ENCODE assay signal across 20 cellular contexts in genomic region chr1:88013485-88013884, GRCh38.
A peak's percentile ranks its signal among the peaks of the same experiment; 100 is the strongest.
DNase-seq lines count a peak whose midpoint lies in the region; ATAC-seq, FAIRE-seq and TF ChIP-seq lines count a peak whose summit lies in the region.
"Had no signal": no experiment of that assay in that cellular context is flagged by ENCODE, and none has a peak within 500 bp of the region (broad histone marks: within the 10 kb centered on the region; RNA-seq: fewer than 3 reads in every experiment).

No MANE protein-coding gene starts in this region.

- DNase-seq in MCF 10A (ENCODE audit: unreplicated experiment), result peak; percentile 16
- no peak for DNase-seq in breast epithelium (ENCODE audit: low spot score in 2 of 2)
- peak; percentile 92 for DNase-seq in bronchial epithelial cell (ENCODE audit: low read depth)
- peak; percentile 4 for DNase-seq in fibroblast of pulmonary artery (ENCODE audit: low read depth)
- no peak for DNase-seq in GM13976 (ENCODE audit: low spot score)
- DNase-seq in spleen, result no peak
- no peak for DNase-seq in right lobe of liver
- DNase-seq in sciatic nerve (ENCODE audit: low spot score), result no peak
- DNase-seq: 8988T, GDM1, Karpas-422, MG63, NCI-H1048, NCI-H1417 treated with DMSO at 0.1 percent for 48 hours, NCI-H187, NCI-H2107, NCI-H69, SJCRH30 had no signal

- H3K9me3 ChIP-seq in breast epithelium, result no peaks in the 10 kb centered on the region
- H3K9me3 ChIP-seq in spleen, result no peaks in the 10 kb centered on the region
- no peaks in the 10 kb centered on the region for H3K9me3 ChIP-seq in right lobe of liver
- H3K9me3 ChIP-seq: MG63, SJCRH30 had no signal

- POLR2A ChIA-PET in MCF 10A (lab: Yijun Ruan, JAX), result no interaction called here

- CTCF ChIA-PET in MCF 10A (lab: Yijun Ruan, JAX), result interaction anchor here (0.6 kb wide), 2 partner anchors 458 to 715 kb away, joined by 3 to 4 read pairs; no protein-coding TSS in a partner anchor

- FAIRE-seq in bronchial epithelial cell (lab: Jason Lieb, UNC), result no peak

- H3K4me1 ChIP-seq in breast epithelium (no peaks in the 10 kb centered on the region), spleen (no peaks in the 10 kb centered on the region), right lobe of liver (no peaks in the 10 kb centered on the region)
- H3K4me1 ChIP-seq: SJCRH30 had no signal

- TF ChIP-seq CTCF in MCF 10A (IDR thresholded peaks at IDR 0.05; ENCODE audit: unreplicated experiment) (no peak), breast epithelium (IDR thresholded peaks at IDR 0.05) (no peak), bronchial epithelial cell (IDR thresholded peaks at IDR 0.05; ENCODE audit: insufficient read depth, low read length, severe bottlenecking) (no peak), fibroblast of pulmonary artery (IDR thresholded peaks at IDR 0.05; ENCODE audit: low read length, missing control alignments) (no peak), GM13976 (IDR thresholded peaks at IDR 0.05; ENCODE audit: borderline replicate concordance, control extremely low read depth, extremely low read depth, insufficient read depth, missing control alignments) (no peak), spleen (IDR thresholded peaks at IDR 0.05 in 8 of 11, conservative IDR thresholded peaks at IDR 0.05 in 3 of 11) (no peak), right lobe of liver (IDR thresholded peaks at IDR 0.05) (no peak)

- ATAC-seq in right lobe of liver (no peak), sciatic nerve (no peak)
- ATAC-seq: Panc1 had no signal

- TF ChIP-seq POLR2A in breast epithelium (IDR thresholded peaks at IDR 0.05) (no peak), spleen (IDR thresholded peaks at IDR 0.05) (no peak), right lobe of liver (IDR thresholded peaks at IDR 0.05) (no peak)

- in situ Hi-C loops in GM13976 (cut with MboI; ENCODE audit: low sequenced_read_pairs, unreplicated experiment), result no loop called here

- BruUV-seq in MCF 10A (replicated peaks; lab: Mats Ljungman, UMichigan), result no TSS peak

- H3K36me3 ChIP-seq in breast epithelium, result no peaks in the 10 kb centered on the region
- no peaks in the 10 kb centered on the region for H3K36me3 ChIP-seq in bronchial epithelial cell (ENCODE audit: control insufficient read depth, insufficient read depth, low read length)
- no peaks in the 10 kb centered on the region for H3K36me3 ChIP-seq in spleen
- H3K36me3 ChIP-seq in right lobe of liver, result no peaks in the 10 kb centered on the region
- H3K36me3 ChIP-seq: MG63, SJCRH30 had no signal

- H3K9me3 Mint-ChIP-seq in MCF 10A (ENCODE audit: unreplicated experiment), result peaks cover 7% of the 10 kb centered on the region

- no peaks in the 10 kb centered on the region for H3K27me3 ChIP-seq in breast epithelium
- H3K27me3 ChIP-seq in bronchial epithelial cell (ENCODE audit: control insufficient read depth, insufficient read depth, low read length), result no peaks in the 10 kb centered on the region
- H3K27me3 ChIP-seq in spleen (replicated peaks in 1 of 7), result no peaks in the 10 kb centered on the region
- H3K27me3 ChIP-seq in right lobe of liver, result no peaks in the 10 kb centered on the region
- H3K27me3 ChIP-seq: MG63, SJCRH30 had no signal

- H3K27ac ChIP-seq in breast epithelium (no peak overlapping the region), spleen (no peak overlapping the region), right lobe of liver (no peak overlapping the region)
- H3K27ac ChIP-seq: C4-2B, SJCRH30 had no signal

- no peaks in the 10 kb centered on the region for H3K4me1 Mint-ChIP-seq in MCF 10A (ENCODE audit: insufficient read depth, unreplicated experiment)

- H3K4me3 Mint-ChIP-seq in MCF 10A (ENCODE audit: unreplicated experiment), result no peak overlapping the region

- H3K4me3 ChIP-seq in breast epithelium, result no peak overlapping the region
- H3K4me3 ChIP-seq in bronchial epithelial cell (ENCODE audit: low read depth, low read length), result no peak overlapping the region
- no peak overlapping the region for H3K4me3 ChIP-seq in fibroblast of pulmonary artery (replicated peaks; ENCODE audit: low read depth, low read length)
- no peak overlapping the region for H3K4me3 ChIP-seq in spleen
- H3K4me3 ChIP-seq in right lobe of liver, result no peak overlapping the region
- H3K4me3 ChIP-seq: MG63, SJCRH30 had no signal

- H3K36me3 Mint-ChIP-seq in MCF 10A (ENCODE audit: insufficient read depth, unreplicated experiment), result no peaks in the 10 kb centered on the region

- no peak overlapping the region for H3K27ac Mint-ChIP-seq in MCF 10A (ENCODE audit: low read depth, unreplicated experiment)

- intact Hi-C loops in MCF 10A (cut with micrococcal nuclease) (no loop called here), breast epithelium (cut with DNase I; ENCODE audit: low total_unique reads) (no loop called here), spleen (cut with DNase I; ENCODE audit: low total_unique reads) (no loop called here), right lobe of liver (cut with DNase I) (no loop called here), sciatic nerve (cut with DNase I) (no loop called here)

- H3K27me3 Mint-ChIP-seq in MCF 10A (ENCODE audit: insufficient read depth, unreplicated experiment), result no peaks in the 10 kb centered on the region

Comparison
In these comparisons a context has a peak if more than half of its experiments do, and no peak if none do; other contexts are left out.
1. DNase-seq: peak in MCF 10A (single experiment), bronchial epithelial cell (single experiment) and fibroblast of pulmonary artery (single experiment); none in breast epithelium (0 of 2), GM13976 (single experiment), spleen (single experiment), right lobe of liver (0 of 3) and sciatic nerve (single experiment).